In the genomic region with DNA sequence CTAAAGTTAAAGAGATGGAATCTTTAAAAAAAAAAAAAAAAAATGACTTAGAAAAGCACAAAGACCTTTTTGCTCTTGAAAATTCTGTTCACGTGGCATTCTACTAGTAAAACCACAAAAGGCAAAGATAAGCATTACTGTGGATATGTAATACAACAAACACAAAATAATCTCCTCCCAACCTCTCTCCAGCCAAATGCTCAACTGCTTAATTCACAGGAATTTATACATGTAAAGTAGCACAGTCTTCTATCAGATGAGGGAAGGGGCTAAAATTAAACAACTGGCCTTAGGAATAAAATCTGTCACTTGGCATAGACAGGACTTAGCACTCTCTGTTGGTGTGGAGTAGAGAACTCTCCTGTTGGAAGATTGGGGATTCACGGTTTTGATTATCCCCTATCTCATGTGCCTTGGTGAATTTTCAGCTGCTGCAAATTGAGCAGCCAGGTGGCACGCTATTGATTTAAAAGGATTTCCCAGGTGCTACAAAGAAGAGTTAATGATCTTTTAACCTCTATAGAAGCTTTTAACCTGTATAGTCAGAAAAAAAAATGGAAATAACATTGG, we compare ENCODE assay signal across 1 cellular context.
TF ChIP-seq lines count a peak whose summit lies in the region.

No MANE protein-coding gene starts in this region.

TF ChIP-seq in IMR-90, 13 proteins besides CTCF, POLR2A, EP300 and RAD21:
- TF ChIP-seq MAZ (IDR thresholded peaks at IDR 0.05; ENCODE audit: borderline replicate concordance, low read depth, low read length) = no peak
- TF ChIP-seq, protein P1, sequence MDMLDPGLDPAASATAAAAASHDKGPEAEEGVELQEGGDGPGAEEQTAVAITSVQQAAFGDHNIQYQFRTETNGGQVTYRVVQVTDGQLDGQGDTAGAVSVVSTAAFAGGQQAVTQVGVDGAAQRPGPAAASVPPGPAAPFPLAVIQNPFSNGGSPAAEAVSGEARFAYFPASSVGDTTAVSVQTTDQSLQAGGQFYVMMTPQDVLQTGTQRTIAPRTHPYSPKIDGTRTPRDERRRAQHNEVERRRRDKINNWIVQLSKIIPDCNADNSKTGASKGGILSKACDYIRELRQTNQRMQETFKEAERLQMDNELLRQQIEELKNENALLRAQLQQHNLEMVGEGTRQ (IDR thresholded peaks at IDR 0.05; ENCODE audit: low read depth, low read length) = no peak
- no peak for TF ChIP-seq RCOR1 (IDR thresholded peaks at IDR 0.05; ENCODE audit: insufficient replicate concordance, low read length)
- TF ChIP-seq BHLHE40 (IDR thresholded peaks at IDR 0.05; ENCODE audit: low read depth, low read length) = no peak
- TF ChIP-seq, protein P2, sequence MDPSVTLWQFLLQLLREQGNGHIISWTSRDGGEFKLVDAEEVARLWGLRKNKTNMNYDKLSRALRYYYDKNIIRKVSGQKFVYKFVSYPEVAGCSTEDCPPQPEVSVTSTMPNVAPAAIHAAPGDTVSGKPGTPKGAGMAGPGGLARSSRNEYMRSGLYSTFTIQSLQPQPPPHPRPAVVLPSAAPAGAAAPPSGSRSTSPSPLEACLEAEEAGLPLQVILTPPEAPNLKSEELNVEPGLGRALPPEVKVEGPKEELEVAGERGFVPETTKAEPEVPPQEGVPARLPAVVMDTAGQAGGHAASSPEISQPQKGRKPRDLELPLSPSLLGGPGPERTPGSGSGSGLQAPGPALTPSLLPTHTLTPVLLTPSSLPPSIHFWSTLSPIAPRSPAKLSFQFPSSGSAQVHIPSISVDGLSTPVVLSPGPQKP (IDR thresholded peaks at IDR 0.05; ENCODE audit: borderline replicate concordance, low read depth, low read length) = no peak
- no peak for TF ChIP-seq RFX5 (IDR thresholded peaks at IDR 0.05; ENCODE audit: low read depth, low read length)
- no peak for TF ChIP-seq MAFK (IDR thresholded peaks at IDR 0.05; ENCODE audit: low read depth, low read length)
- TF ChIP-seq CHD1 (IDR thresholded peaks at IDR 0.05; ENCODE audit: low read depth, low read length) = no peak
- TF ChIP-seq SMC3 (IDR thresholded peaks at IDR 0.05; ENCODE audit: low read depth, low read length) = no peak
- TF ChIP-seq NFE2L2 (IDR thresholded peaks at IDR 0.05; ENCODE audit: low read depth, low read length) = no peak
- TF ChIP-seq CEBPB (IDR thresholded peaks at IDR 0.05; ENCODE audit: low read depth, low read length) = no peak
- no peak for TF ChIP-seq MXI1 (IDR thresholded peaks at IDR 0.05; ENCODE audit: borderline replicate concordance, low read depth, low read length)
- no peak for TF ChIP-seq FOS (IDR thresholded peaks at IDR 0.05; ENCODE audit: low read depth, low read length)
